In the genomic region with DNA sequence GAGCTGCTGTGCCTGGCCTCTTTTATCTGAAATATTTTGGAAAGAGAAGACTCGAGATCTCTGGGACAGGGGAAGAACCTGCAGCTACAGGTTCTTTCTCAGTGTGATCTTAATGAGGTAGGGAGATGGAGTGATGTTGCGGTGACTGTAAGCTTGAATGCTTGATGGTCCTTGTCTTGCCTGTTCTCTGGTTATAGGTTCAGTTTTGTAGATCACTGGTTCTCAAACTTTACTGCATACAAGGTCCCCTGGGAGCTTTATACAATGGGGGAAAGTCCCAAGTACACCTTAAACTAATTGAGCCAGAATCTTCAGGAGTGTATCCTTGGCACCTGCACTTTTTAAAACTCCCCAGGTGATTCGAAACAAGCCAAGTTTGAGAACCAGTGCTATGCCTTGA, we compare ENCODE assay signal across 15 cellular contexts.
DNase-seq lines count a peak whose midpoint lies in the region; ATAC-seq and TF ChIP-seq lines count a peak whose summit lies in the region.
"Had no signal": no experiment of that assay in that cellular context is flagged by ENCODE, and none has a peak within 500 bp of the region (broad histone marks: within the 10 kb centered on the region; RNA-seq: fewer than 3 reads in every experiment).

No MANE protein-coding gene starts in this region.

- no peaks in the 10 kb centered on the region for H3K9me3 ChIP-seq in spleen
- H3K9me3 ChIP-seq: HAP-1 had no signal

- H3K4me3 ChIP-seq in spleen = peak overlapping the region in 1 of 8 donors; percentile 58
- H3K4me3 ChIP-seq: HAP-1 had no signal

- TF ChIP-seq POLR2A in spleen (IDR thresholded peaks at IDR 0.05) = no peak

- peak overlapping the region; percentile 20 to 89 (median 76) for H3K27ac ChIP-seq in spleen

- peaks cover 0 to 54% (median 31%) of the 10 kb centered on the region in 6 donors for H3K4me1 ChIP-seq in spleen
- H3K4me1 ChIP-seq: HAP-1 had no signal

- WGBS in spleen, 5 donors = 42 to 49% (median 48%) methylated on average over 3 of the region's 3 CpGs

- DNase-seq in spleen = no peak
- no peak for DNase-seq in GM19240 (ENCODE audit: insufficient read length, low spot score)
- no peak for DNase-seq in stimulated activated CD4-positive, alpha-beta T cell treated with anti-CD3 and anti-CD28 coated beads, Interleukin-4, amount 100 ng/mL, for 24 hours
- DNase-seq in HuH-7.5 (ENCODE audit: low spot score) = no peak
- DNase-seq: activated CD4-positive, alpha-beta memory T cell treated with anti-CD3 and anti-CD28 coated beads for 36 hours; CD4-positive, alpha-beta memory T cell; KG1; mammary epithelial cell; NCI-H187 treated with DMSO at 0.1 percent for 48 hours; NCI-H748 treated with DMSO at 0.1 percent for 48 hours; Right ventricle myocardium superior had no signal

- no peaks in the 10 kb centered on the region for H3K27me3 ChIP-seq in spleen (replicated peaks in 1 of 7)

- intact Hi-C loops in spleen (cut with DNase I; ENCODE audit: low total_unique reads) = no loop called here

- TF ChIP-seq CTCF in spleen (IDR thresholded peaks at IDR 0.05 in 8 of 11, conservative IDR thresholded peaks at IDR 0.05 in 3 of 11) = no peak

- ATAC-seq in GM18858 (IDR thresholded peaks at IDR 0.05; ENCODE audit: unreplicated experiment) (peak; percentile 34), GM21529 (IDR thresholded peaks at IDR 0.05; ENCODE audit: unreplicated experiment) (peak; percentile 33), HG03439 (IDR thresholded peaks at IDR 0.05; ENCODE audit: unreplicated experiment) (peak; percentile 41)

- no peaks in the 10 kb centered on the region for H3K36me3 ChIP-seq in spleen
- H3K36me3 ChIP-seq: HAP-1 had no signal
